ENCODE assay signal across 15 cellular contexts in the genomic region with DNA sequence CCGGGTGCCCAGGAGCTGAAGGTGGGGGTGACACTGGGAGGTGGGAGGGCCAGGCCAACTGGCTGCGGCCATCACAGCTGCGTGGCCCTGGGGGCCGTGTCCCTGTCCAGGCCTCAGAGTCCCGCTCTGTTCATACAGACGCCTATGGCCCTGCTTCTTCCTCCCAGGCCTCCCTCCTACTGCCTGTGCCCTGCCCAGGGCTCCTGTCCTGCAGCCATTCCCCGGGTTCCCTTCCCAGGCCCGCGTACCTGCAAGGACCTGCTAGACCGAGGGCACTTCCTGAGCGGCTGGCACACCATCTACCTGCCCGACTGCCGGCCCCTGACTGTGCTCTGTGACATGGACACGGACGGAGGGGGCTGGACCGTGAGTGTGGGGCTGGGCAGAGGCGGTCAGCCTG. TPM values are rescaled to one million over a fixed set of nuclear protein-coding genes. Genes with fewer than 3 reads are reported as not detected.
"Had no signal": no experiment of that assay in that cellular context is flagged by ENCODE, and none has a peak within 500 bp of the region (broad histone marks: within the 10 kb centered on the region; RNA-seq: fewer than 3 reads in every experiment).

No MANE protein-coding gene starts in this region.

RNA-seq across cellular contexts. Expression of gene FCN2, which starts 4.4 kb away (rescaled TPM):
- total RNA-seq: chondrocyte, colonic mucosa, dermis microvascular lymphatic vessel endothelial cell, endodermal cell, esophagus squamous epithelium, gastrocnemius medialis, glomerular endothelial cell, kidney epithelial cell, left lung, left ventricle myocardium superior, lung, mammary epithelial cell, mesothelial cell of epicardium, mucosa of descending colon, myocyte had no signal

RNA-seq across cellular contexts. Expression of gene FCN1, which starts 32.7 kb away (rescaled TPM):
- total RNA-seq: chondrocyte, dermis microvascular lymphatic vessel endothelial cell, endodermal cell, glomerular endothelial cell, kidney epithelial cell, mammary epithelial cell, mesothelial cell of epicardium, myocyte had no signal
